In genomic region chr5:50968296-50969206, GRCh38 we compare ENCODE assay signal across 1 cellular context.
TF ChIP-seq lines count a peak whose summit lies in the region.

No MANE protein-coding gene starts in this region.

TF ChIP-seq in GM23338, 12 proteins besides CTCF, POLR2A, EP300 and RAD21 (continued from another document):
- TF ChIP-seq, protein P1, sequence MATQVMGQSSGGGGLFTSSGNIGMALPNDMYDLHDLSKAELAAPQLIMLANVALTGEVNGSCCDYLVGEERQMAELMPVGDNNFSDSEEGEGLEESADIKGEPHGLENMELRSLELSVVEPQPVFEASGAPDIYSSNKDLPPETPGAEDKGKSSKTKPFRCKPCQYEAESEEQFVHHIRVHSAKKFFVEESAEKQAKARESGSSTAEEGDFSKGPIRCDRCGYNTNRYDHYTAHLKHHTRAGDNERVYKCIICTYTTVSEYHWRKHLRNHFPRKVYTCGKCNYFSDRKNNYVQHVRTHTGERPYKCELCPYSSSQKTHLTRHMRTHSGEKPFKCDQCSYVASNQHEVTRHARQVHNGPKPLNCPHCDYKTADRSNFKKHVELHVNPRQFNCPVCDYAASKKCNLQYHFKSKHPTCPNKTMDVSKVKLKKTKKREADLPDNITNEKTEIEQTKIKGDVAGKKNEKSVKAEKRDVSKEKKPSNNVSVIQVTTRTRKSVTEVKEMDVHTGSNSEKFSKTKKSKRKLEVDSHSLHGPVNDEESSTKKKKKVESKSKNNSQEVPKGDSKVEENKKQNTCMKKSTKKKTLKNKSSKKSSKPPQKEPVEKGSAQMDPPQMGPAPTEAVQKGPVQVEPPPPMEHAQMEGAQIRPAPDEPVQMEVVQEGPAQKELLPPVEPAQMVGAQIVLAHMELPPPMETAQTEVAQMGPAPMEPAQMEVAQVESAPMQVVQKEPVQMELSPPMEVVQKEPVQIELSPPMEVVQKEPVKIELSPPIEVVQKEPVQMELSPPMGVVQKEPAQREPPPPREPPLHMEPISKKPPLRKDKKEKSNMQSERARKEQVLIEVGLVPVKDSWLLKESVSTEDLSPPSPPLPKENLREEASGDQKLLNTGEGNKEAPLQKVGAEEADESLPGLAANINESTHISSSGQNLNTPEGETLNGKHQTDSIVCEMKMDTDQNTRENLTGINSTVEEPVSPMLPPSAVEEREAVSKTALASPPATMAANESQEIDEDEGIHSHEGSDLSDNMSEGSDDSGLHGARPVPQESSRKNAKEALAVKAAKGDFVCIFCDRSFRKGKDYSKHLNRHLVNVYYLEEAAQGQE (IDR thresholded peaks at IDR 0.05; ENCODE audit: unreplicated experiment): no peak
- TF ChIP-seq STAT1 (IDR thresholded peaks at IDR 0.05; ENCODE audit: unreplicated experiment) (no peak), EZH2 (IDR thresholded peaks at IDR 0.05; ENCODE audit: low read depth, unreplicated experiment) (peak; percentile 74)
